In the genomic region with DNA sequence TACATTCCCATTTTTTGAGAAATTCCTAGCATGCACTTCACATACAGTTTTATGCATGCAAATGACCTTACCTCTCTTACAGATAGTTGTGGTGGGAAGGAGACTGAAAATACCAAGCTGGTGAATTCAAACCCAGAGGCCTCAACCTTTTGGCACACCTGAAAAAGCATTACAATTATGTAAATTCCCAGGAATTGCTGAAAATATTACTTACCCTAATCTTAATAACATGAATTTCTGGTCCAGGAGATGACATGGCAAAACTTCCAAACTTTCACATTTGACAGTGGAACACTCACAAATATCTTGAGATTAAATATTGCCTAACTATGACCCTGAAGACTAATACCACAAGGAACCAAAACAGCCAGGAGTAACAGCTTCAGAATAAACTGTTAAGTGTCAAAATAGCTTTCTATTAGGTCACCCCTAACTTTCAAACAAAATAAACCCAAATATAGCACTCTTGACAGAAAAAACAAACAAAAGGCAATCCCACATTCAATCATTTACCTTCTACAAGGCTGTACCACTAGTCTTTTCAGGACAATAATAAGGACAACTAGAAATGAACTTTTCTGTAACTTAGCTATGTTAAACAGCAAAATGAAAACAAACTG, we compare ENCODE assay signal across 16 cellular contexts.
"Had no signal": no experiment of that assay in that cellular context is flagged by ENCODE, and none has a peak within 500 bp of the region (broad histone marks: within the 10 kb centered on the region; RNA-seq: fewer than 3 reads in every experiment).

No MANE protein-coding gene starts in this region.

- H3K27me3 ChIP-seq: right atrium auricular region had no signal

- H3K36me3 ChIP-seq: right atrium auricular region, thoracic aorta had no signal

- FAIRE-seq: keratinocyte, small intestine had no signal

- H3K4me1 ChIP-seq: left ventricle myocardium inferior, right atrium auricular region had no signal

- H3K27ac ChIP-seq: coronary artery, left ventricle myocardium inferior, right atrium auricular region, thoracic aorta had no signal

- DNase-seq: activated CD4-positive, alpha-beta T cell treated with anti-CD3 and anti-CD28 coated beads, Interleukin-2, amount 10 ng/mL, durations not matched to agents 7 days and 5 days; activated CD8-positive, alpha-beta T cell treated with anti-CD3 and anti-CD28 coated beads, Interleukin-2, amount 10 ng/mL, durations not matched to agents 7 days and 5 days; activated naive CD4-positive, alpha-beta T cell treated with Interleukin-2 at 50 U/mL for 16 hours; activated naive CD8-positive, alpha-beta T cell treated with anti-CD3 and anti-CD28 coated beads, Interleukin-2, amount 10 ng/mL, durations not matched to agents 7 days and 5 days; activated T-cell treated with anti-CD3 and anti-CD28 coated beads, Interleukin-2, amount 50 U/mL, for 24 hours; foreskin melanocyte; hypothalamus; left ventricle myocardium inferior; small intestine; stimulated activated CD4-positive, alpha-beta T cell treated with anti-CD3 and anti-CD28 coated beads, Interleukin-4, amount 100 ng/mL, for 1 hour; stimulated activated naive CD8-positive, alpha-beta T cell treated with anti-CD3 and anti-CD28 coated beads, Interleukin-15, amount 100 ng/mL, for 72 hours had no signal

- H3K9me3 ChIP-seq: left ventricle myocardium inferior, right atrium auricular region, thoracic aorta had no signal

- H3K4me3 ChIP-seq: coronary artery, left ventricle myocardium inferior, right atrium auricular region, thoracic aorta had no signal

- ATAC-seq: activated CD4-positive, CD25-positive, alpha-beta regulatory T cell treated with anti-CD3 and anti-CD28 coated beads, Interleukin-2, amount 50 U/mL, for 24 hours; activated CD8-positive, alpha-beta T cell treated with anti-CD3 and anti-CD28 coated beads, Interleukin-2, amount 10 ng/mL, durations not matched to agents 7 days and 5 days; stimulated activated naive CD8-positive, alpha-beta T cell treated with anti-CD3 and anti-CD28 coated beads, Interleukin-15, amount 100 ng/mL, for 72 hours had no signal
